In the genomic region with DNA sequence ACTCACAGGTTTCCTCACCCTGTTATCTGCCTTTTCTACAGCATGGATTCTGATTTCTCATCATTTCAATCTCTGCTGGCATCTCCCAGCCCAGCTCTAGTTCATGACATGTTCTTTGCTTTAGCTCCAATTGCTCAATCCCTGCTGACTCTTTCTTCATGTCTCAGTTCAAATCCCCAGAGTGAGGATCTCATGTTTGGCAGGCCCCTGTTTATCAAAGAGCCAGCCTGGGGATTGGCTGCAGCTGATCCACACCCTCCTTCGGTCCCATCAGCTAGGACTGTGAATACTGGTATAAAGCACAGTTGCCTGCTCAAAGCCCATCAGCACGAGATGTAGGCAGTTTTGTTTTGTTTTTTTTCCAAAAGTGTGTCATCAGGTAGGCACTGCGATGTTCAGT, we compare ENCODE assay signal across 13 cellular contexts. TPM values are rescaled to one million over a fixed set of nuclear protein-coding genes. Genes with fewer than 3 reads are reported as not detected.
DNase-seq lines count a peak whose midpoint lies in the region; ATAC-seq, FAIRE-seq and TF ChIP-seq lines count a peak whose summit lies in the region.
"Had no signal": no experiment of that assay in that cellular context is flagged by ENCODE, and none has a peak within 500 bp of the region (broad histone marks: within the 10 kb centered on the region; RNA-seq: fewer than 3 reads in every experiment).

No MANE protein-coding gene starts in this region.

- no peak overlapping the region for H2AFZ ChIP-seq in GM23248
- H2AFZ ChIP-seq in hepatocyte = no peak overlapping the region

- H3K36me3 ChIP-seq in GM23248 (ENCODE audit: low read depth) (no peaks in the 10 kb centered on the region), bronchial epithelial cell (ENCODE audit: control insufficient read depth, insufficient read depth, low read length) (no peaks in the 10 kb centered on the region), hepatocyte (replicated peaks; ENCODE audit: insufficient read depth, low read depth) (no peaks in the 10 kb centered on the region), suprapubic skin (no peaks in the 10 kb centered on the region)

- no peak overlapping the region for H3K27ac Mint-ChIP-seq in activated T-cell treated with anti-CD3 and anti-CD28 coated beads, Interleukin-2, amount 50 U/mL, for 24 hours
- H3K27ac Mint-ChIP-seq: activated naive CD4-positive, alpha-beta T cell treated with anti-CD3 and anti-CD28 coated beads, Interleukin-2, amount 10 ng/mL, durations not matched to agents 7 days and 5 days; T-helper 1 cell treated with Interleukin-12 subunit alpha and Interleukin-12 subunit beta and Interleukin-4 antibody, amounts not matched to agents 30 μg/mL and 1 μg/mL, for 36 hours had no signal

- in situ Hi-C loops in GM23248 (cut with MboI) = no loop called here

- WGBS in GM23248 (ENCODE audit: low coverage in 1 of 2, low lambda C conversion rate in 2 of 2, missing lambda C conversion rate in 2 of 2), 2 experiments = 26 to 27% methylated on average over 3 of the region's 3 CpGs
- WGBS in hepatocyte (ENCODE audit: low lambda C conversion rate, missing lambda C conversion rate) = 81% methylated on average over 3 of the region's 3 CpGs
- 66% methylated on average over 3 of the region's 3 CpGs for WGBS in suprapubic skin

- H4K20me1 ChIP-seq in GM23248 (ENCODE audit: insufficient read depth) = no peaks in the 10 kb centered on the region
- no peaks in the 10 kb centered on the region for H4K20me1 ChIP-seq in hepatocyte (ENCODE audit: insufficient read depth, poor library complexity, severe bottlenecking)

- ATAC-seq in HG02981 (IDR thresholded peaks at IDR 0.05; ENCODE audit: unreplicated experiment) = no peak

- no peaks in the 10 kb centered on the region for H3K79me2 ChIP-seq in GM23248 (ENCODE audit: insufficient read depth)
- no peaks in the 10 kb centered on the region for H3K79me2 ChIP-seq in hepatocyte

- TF ChIP-seq EP300 in suprapubic skin (IDR thresholded peaks at IDR 0.05) = no peak

- no peak for TF ChIP-seq POLR2A in suprapubic skin (IDR thresholded peaks at IDR 0.05)

- no peak overlapping the region for H3K9ac ChIP-seq in GM23248

- H3K27me3 ChIP-seq in GM23248 (replicated peaks; ENCODE audit: insufficient read depth) (peaks cover 12% of the 10 kb centered on the region), bronchial epithelial cell (ENCODE audit: control insufficient read depth, insufficient read depth, low read length) (peaks cover 2% of the 10 kb centered on the region), hepatocyte (no peaks in the 10 kb centered on the region), suprapubic skin (no peaks in the 10 kb centered on the region)

- no peak overlapping the region for H3K27ac ChIP-seq in GM23248
- H3K27ac ChIP-seq in hepatocyte = peak overlapping the region; percentile 36
- H3K27ac ChIP-seq in suprapubic skin = peak overlapping the region; percentile 52

- H3K9me3 Mint-ChIP-seq in activated T-cell treated with anti-CD3 and anti-CD28 coated beads, Interleukin-2, amount 50 U/mL, for 24 hours = no peaks in the 10 kb centered on the region
- H3K9me3 Mint-ChIP-seq: activated naive CD4-positive, alpha-beta T cell treated with anti-CD3 and anti-CD28 coated beads, Interleukin-2, amount 10 ng/mL, durations not matched to agents 7 days and 5 days; T-helper 1 cell treated with Interleukin-12 subunit alpha and Interleukin-12 subunit beta and Interleukin-4 antibody, amounts not matched to agents 30 μg/mL and 1 μg/mL, for 36 hours had no signal

- no peaks in the 10 kb centered on the region for H3K36me3 Mint-ChIP-seq in activated T-cell treated with anti-CD3 and anti-CD28 coated beads, Interleukin-2, amount 50 U/mL, for 24 hours (ENCODE audit: low read depth)
- H3K36me3 Mint-ChIP-seq: activated naive CD4-positive, alpha-beta T cell treated with anti-CD3 and anti-CD28 coated beads, Interleukin-2, amount 10 ng/mL, durations not matched to agents 7 days and 5 days had no signal

- TF ChIP-seq CTCF in bronchial epithelial cell (IDR thresholded peaks at IDR 0.05; ENCODE audit: insufficient read depth, low read length, severe bottlenecking) = no peak
- no peak for TF ChIP-seq CTCF in hepatocyte (IDR thresholded peaks at IDR 0.05; ENCODE audit: poor library complexity)
- TF ChIP-seq CTCF in suprapubic skin (IDR thresholded peaks at IDR 0.05) = no peak
- no peak for TF ChIP-seq CTCF in GM10266 (IDR thresholded peaks at IDR 0.05; ENCODE audit: control insufficient read depth, insufficient read depth, low read depth, missing control alignments)

- DNase-seq in GM23248 = peak; percentile 93
- peak; percentile 34 for DNase-seq in bronchial epithelial cell (ENCODE audit: low read depth)
- peak; percentile 50 for DNase-seq in hepatocyte (ENCODE audit: low spot score)
- DNase-seq in suprapubic skin (ENCODE audit: low spot score in 2 of 2) = peak in 1 of 2 donors; percentile 81
- DNase-seq in GM10266 (ENCODE audit: extremely low spot score) = no peak
- DNase-seq in LoVo (ENCODE audit: low spot score) = no peak
- no peak for DNase-seq in activated T-cell treated with anti-CD3 and anti-CD28 coated beads, Interleukin-2, amount 50 U/mL, for 24 hours
- DNase-seq: activated CD4-positive, alpha-beta T cell treated with anti-CD3 and anti-CD28 coated beads, Interleukin-2, amount 50 U/mL, for 48 hours; activated naive CD4-positive, alpha-beta T cell treated with anti-CD3 and anti-CD28 coated beads, Interleukin-2, amount 10 ng/mL, durations not matched to agents 7 days and 5 days; dermis blood vessel endothelial cell; NCI-H2107 had no signal

- H3K4me2 ChIP-seq in GM23248 (ENCODE audit: unreplicated experiment) (no peak overlapping the region), hepatocyte (no peak overlapping the region)

- peaks cover 43% of the 10 kb centered on the region for H3K4me1 ChIP-seq in GM23248 (ENCODE audit: insufficient read depth)
- peaks cover 15% of the 10 kb centered on the region for H3K4me1 ChIP-seq in hepatocyte (ENCODE audit: insufficient read depth)
- H3K4me1 ChIP-seq in suprapubic skin = peaks cover 23% of the 10 kb centered on the region

- H3K4me3 Mint-ChIP-seq in activated T-cell treated with anti-CD3 and anti-CD28 coated beads, Interleukin-2, amount 50 U/mL, for 24 hours = no peak overlapping the region
- H3K4me3 Mint-ChIP-seq: activated naive CD4-positive, alpha-beta T cell treated with anti-CD3 and anti-CD28 coated beads, Interleukin-2, amount 10 ng/mL, durations not matched to agents 7 days and 5 days; T-helper 1 cell treated with Interleukin-12 subunit alpha and Interleukin-12 subunit beta and Interleukin-4 antibody, amounts not matched to agents 30 μg/mL and 1 μg/mL, for 36 hours had no signal

- H3F3A ChIP-seq in GM23248 (ENCODE audit: insufficient read depth) = peaks cover 27% of the 10 kb centered on the region

- peaks cover 3% of the 10 kb centered on the region for H3K4me1 Mint-ChIP-seq in activated T-cell treated with anti-CD3 and anti-CD28 coated beads, Interleukin-2, amount 50 U/mL, for 24 hours (ENCODE audit: low read depth)
- H3K4me1 Mint-ChIP-seq: activated naive CD4-positive, alpha-beta T cell treated with anti-CD3 and anti-CD28 coated beads, Interleukin-2, amount 10 ng/mL, durations not matched to agents 7 days and 5 days had no signal

- H3K9me3 ChIP-seq in GM23248 (ENCODE audit: low read depth) = no peaks in the 10 kb centered on the region
- H3K9me3 ChIP-seq in hepatocyte (ENCODE audit: low read depth) = no peaks in the 10 kb centered on the region
- H3K9me3 ChIP-seq in suprapubic skin = no peaks in the 10 kb centered on the region

- no peak for FAIRE-seq in bronchial epithelial cell (lab: Jason Lieb, UNC)

- no peak overlapping the region for H3K4me3 ChIP-seq in GM23248
- H3K4me3 ChIP-seq in bronchial epithelial cell (ENCODE audit: low read depth, low read length) = no peak overlapping the region
- no peak overlapping the region for H3K4me3 ChIP-seq in hepatocyte
- H3K4me3 ChIP-seq in suprapubic skin = no peak overlapping the region

- H3K9me2 ChIP-seq in GM23248 (ENCODE audit: insufficient read depth) = no peaks in the 10 kb centered on the region
- no peaks in the 10 kb centered on the region for H3K9me2 ChIP-seq in hepatocyte (replicated peaks; ENCODE audit: insufficient read depth)

- peaks cover 2% of the 10 kb centered on the region for H3K27me3 Mint-ChIP-seq in activated T-cell treated with anti-CD3 and anti-CD28 coated beads, Interleukin-2, amount 50 U/mL, for 24 hours
- H3K27me3 Mint-ChIP-seq: activated naive CD4-positive, alpha-beta T cell treated with anti-CD3 and anti-CD28 coated beads, Interleukin-2, amount 10 ng/mL, durations not matched to agents 7 days and 5 days had no signal

RNA-seq across cellular contexts. Expression of gene CC2D2A, which starts 14.4 kb away (rescaled TPM):
- 10.2 and 19.5 TPM in 2 replicates for total RNA-seq in GM23248 (2014; rRNA removed; shearing (Covaris generic))
- 11.5 and 12.2 TPM in 2 replicates for polyA plus RNA-seq in GM23248 (2016; fragmentation: Nextera tagmentation; extraction: Ambion mirVana)
- total RNA-seq in bronchial epithelial cell = 5.5 and 5.8 TPM in 2 replicates
- 20.5 and 33.6 TPM in 2 replicates for total RNA-seq in hepatocyte
- 4.5 and 6.8 TPM in 2 replicates for polyA plus RNA-seq in hepatocyte
- 10 to 100 TPM in 1 of 4 donors, 1 to 10 TPM in 3; 2.8 to 12.5 (median 7.9) TPM for total RNA-seq in suprapubic skin

RNA-seq across cellular contexts. Expression of gene C1QTNF7, which starts 27.5 kb away (rescaled TPM):
- total RNA-seq in GM23248 (2014; rRNA removed; shearing (Covaris generic)) = not detected in 2 replicates
- not detected in 2 replicates for polyA plus RNA-seq in GM23248 (2016; fragmentation: Nextera tagmentation; extraction: Ambion mirVana)
- total RNA-seq in bronchial epithelial cell = not detected in 2 replicates
- total RNA-seq in hepatocyte = 1.4 and 10.5 TPM in 2 replicates
- polyA plus RNA-seq in hepatocyte = 1.1 and 1.4 TPM in 2 replicates
- total RNA-seq in suprapubic skin = 1 to 10 TPM in 2 of 4 donors, under 1 TPM in 2; 0.80 to 6.5 (median 3.3) TPM
- total RNA-seq: dermis blood vessel endothelial cell had no signal

Comparison
In these comparisons a context has a peak if more than half of its experiments do, and no peak if none do; other contexts are left out.
1. DNase-seq: peak in GM23248 (single experiment), bronchial epithelial cell (single experiment) and hepatocyte (single experiment); none in GM10266 (single experiment), LoVo (single experiment) and activated T-cell treated with anti-CD3 and anti-CD28 coated beads, Interleukin-2, amount 50 U/mL, for 24 hours (single experiment).